ENCODE assay signal across 9 cellular contexts in the genomic region with DNA sequence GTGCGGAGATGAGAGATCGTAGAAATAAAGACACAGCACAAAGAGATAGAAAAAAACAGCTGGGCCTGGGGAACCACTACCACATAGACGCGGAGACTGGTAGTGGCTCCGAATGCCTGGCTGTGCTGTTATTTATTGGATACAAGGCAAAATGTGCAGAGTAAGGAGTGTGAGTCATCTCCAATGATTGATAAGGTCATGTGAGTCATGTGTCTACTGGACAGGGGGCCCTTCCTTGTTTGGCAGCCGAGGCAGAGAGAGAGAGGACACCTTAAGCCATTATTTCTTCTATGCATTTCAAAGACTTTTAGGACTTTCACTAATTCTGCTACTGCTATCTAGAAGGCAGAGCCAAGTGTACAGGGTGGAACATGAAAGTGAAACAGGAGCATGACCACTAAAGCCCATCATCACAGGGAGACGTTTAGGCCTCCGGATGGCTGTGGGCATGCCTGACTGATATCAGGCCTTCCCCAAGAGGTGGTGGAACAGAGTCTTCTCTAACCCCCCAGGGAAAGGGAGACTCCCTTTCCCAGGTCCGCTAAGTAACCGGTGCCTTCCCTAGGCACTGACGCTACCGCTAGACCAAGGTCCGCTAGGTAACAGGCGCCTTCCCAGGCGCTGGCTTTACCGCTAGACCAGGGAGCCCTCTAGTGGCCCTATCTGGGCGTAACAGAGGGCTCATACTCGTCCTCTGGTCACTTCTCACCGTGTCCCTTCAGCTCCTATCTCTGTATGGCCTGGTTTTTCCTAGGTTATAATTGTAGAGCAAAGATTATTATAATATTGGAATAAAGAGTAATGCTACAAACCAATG.
DNase-seq lines count a peak whose midpoint lies in the region; ATAC-seq, FAIRE-seq and TF ChIP-seq lines count a peak whose summit lies in the region.
"Had no signal": no experiment of that assay in that cellular context is flagged by ENCODE, and none has a peak within 500 bp of the region (broad histone marks: within the 10 kb centered on the region; RNA-seq: fewer than 3 reads in every experiment).

No MANE protein-coding gene starts in this region.

- H4K20me1 ChIP-seq in BLaER1 treated with 17β-estradiol and CSF1 and Interleukin-3, amounts not matched to agents 10 nM and 100 nM: no peaks in the 10 kb centered on the region
- no peaks in the 10 kb centered on the region for H4K20me1 ChIP-seq in SK-N-SH (ENCODE audit: insufficient read depth)

- no peaks in the 10 kb centered on the region for H3K27me3 ChIP-seq in BLaER1 treated with 17β-estradiol and CSF1 and Interleukin-3, amounts not matched to agents 10 nM and 100 nM
- no peaks in the 10 kb centered on the region for H3K27me3 ChIP-seq in SK-N-SH (ENCODE audit: insufficient read depth)

- no peak overlapping the region for H2AFZ ChIP-seq in SK-N-SH (ENCODE audit: low read depth)

- peak; percentile 48 for FAIRE-seq in H54 (lab: Jason Lieb, UNC)

- peak; percentile 75 for TF ChIP-seq RAD21 in SK-N-SH (IDR thresholded peaks at IDR 0.05; ENCODE audit: low read length)

- H3F3A ChIP-seq in SK-N-SH (replicated peaks; ENCODE audit: insufficient read depth): no peaks in the 10 kb centered on the region

- TF ChIP-seq CTCF in SK-N-SH (IDR thresholded peaks at IDR 0.05): peak; percentile 74

- peak overlapping the region; percentile 40 to 68 (median 54) for H3K4me3 ChIP-seq in BLaER1 treated with 17β-estradiol and CSF1 and Interleukin-3, amounts not matched to agents 10 nM and 100 nM
- peak overlapping the region; percentile 23 to 29; a peak in 1 of 4 replicates for H3K4me3 ChIP-seq in SK-N-SH (ENCODE audit: low read depth in 2 of 2, low read length in 1 of 2)

- ATAC-seq in HG03521 (IDR thresholded peaks at IDR 0.05; ENCODE audit: unreplicated experiment) (no peak), HG03469 (IDR thresholded peaks at IDR 0.05; ENCODE audit: unreplicated experiment) (no peak)

- TF ChIP-seq POLR2A in H54 (IDR thresholded peaks at IDR 0.05; ENCODE audit: low read depth, low read length): no peak

- POLR2A ChIA-PET in SK-N-SH (lab: Yijun Ruan, JAX): no interaction called here

- peak overlapping the region in 5 of 11 experiments; percentile 31 to 57 (median 53); a peak in 4 of 22 replicates for H3K27ac ChIP-seq in BLaER1 treated with 17β-estradiol and CSF1 and Interleukin-3, amounts not matched to agents 10 nM and 100 nM
- no peak overlapping the region for H3K27ac ChIP-seq in SK-N-SH (ENCODE audit: low read depth in 2 of 2, low read length in 1 of 2)

- DNase-seq in H54 (ENCODE audit: insufficient read length, low spot score): no peak
- peak; percentile 7 for DNase-seq in SK-N-SH
- peak; percentile 17 for DNase-seq in iPS-NIHi11 (ENCODE audit: low spot score)
- no peak for DNase-seq in 8988T
- no peak for DNase-seq in DMS79 (lab: John Stamatoyannopoulos, UW)
- DNase-seq: amygdala had no signal

- H3K4me1 ChIP-seq in BLaER1 treated with 17β-estradiol and CSF1 and Interleukin-3, amounts not matched to agents 10 nM and 100 nM: 0 out of 20 replicates have a peak, but pooled peaks cover 0 to 5% (median 0%) of the 10 kb centered on the region in 10 experiments
- no peaks in the 10 kb centered on the region for H3K4me1 ChIP-seq in SK-N-SH (ENCODE audit: control insufficient read depth in 1 of 2, insufficient read depth in 2 of 2, low read depth in 1 of 2, low read length in 1 of 2)

- H3K9me3 ChIP-seq in BLaER1 treated with 17β-estradiol and CSF1 and Interleukin-3, amounts not matched to agents 10 nM and 100 nM (replicated peaks in 1 of 11): peaks cover 0 to 45% (median 33%) of the 10 kb centered on the region in 11 experiments; a peak in 20 of 22 replicates
- no peaks in the 10 kb centered on the region for H3K9me3 ChIP-seq in SK-N-SH

- H3K4me2 ChIP-seq in BLaER1 treated with 17β-estradiol and CSF1 and Interleukin-3, amounts not matched to agents 10 nM and 100 nM: peak overlapping the region; percentile 12 to 58 (median 31); a peak in 17 of 22 replicates
- H3K4me2 ChIP-seq in SK-N-SH: peak overlapping the region; percentile 30; the same call in 1 of the 2 replicates

- H3K9ac ChIP-seq in BLaER1 treated with 17β-estradiol and CSF1 and Interleukin-3, amounts not matched to agents 10 nM and 100 nM: peak overlapping the region; percentile 32 to 71 (median 52); a peak in 14 of 22 replicates
- no peak overlapping the region for H3K9ac ChIP-seq in SK-N-SH

- no peaks in the 10 kb centered on the region for H3K79me2 ChIP-seq in SK-N-SH (ENCODE audit: insufficient read depth)

- TF ChIP-seq EP300 in SK-N-SH (IDR thresholded peaks at IDR 0.05; ENCODE audit: borderline replicate concordance in 1 of 2, low read depth in 1 of 2, low read length in 1 of 2): no peak

- no peaks in the 10 kb centered on the region for H3K9me2 ChIP-seq in SK-N-SH

- WGBS in SK-N-SH (ENCODE audit: low lambda C conversion rate): 41% methylated on average over 17 of the region's 19 CpGs

- H3K36me3 ChIP-seq in BLaER1 treated with 17β-estradiol and CSF1 and Interleukin-3, amounts not matched to agents 10 nM and 100 nM: no peaks in the 10 kb centered on the region
- no peaks in the 10 kb centered on the region for H3K36me3 ChIP-seq in SK-N-SH (replicated peaks in 1 of 2; ENCODE audit: control insufficient read depth in 1 of 2, insufficient read depth in 2 of 2, low read length in 1 of 2)

- CTCF ChIA-PET in SK-N-SH (lab: Yijun Ruan, JAX): interaction anchor here (0.6 to 1.2 kb wide), 4 partner anchors 17 to 1418 kb away, joined by 3 to 6 read pairs (median 4); no protein-coding TSS in a partner anchor

TF ChIP-seq in SK-N-SH, 30 proteins besides CTCF, POLR2A, EP300 and RAD21:
- TF ChIP-seq FOXJ3 (CRISPR knock-in tag; IDR thresholded peaks at IDR 0.05) (no peak), JUND (IDR thresholded peaks at IDR 0.05) (no peak), MXI1 (IDR thresholded peaks at IDR 0.05; ENCODE audit: low read depth, low read length) (no peak), SIN3A (IDR thresholded peaks at IDR 0.05; ENCODE audit: borderline replicate concordance, low read depth, low read length) (no peak), SMC3 (IDR thresholded peaks at IDR 0.05; ENCODE audit: low read depth, low read length) (peak; percentile 63)

Comparison
In these comparisons a context has a peak if more than half of its experiments do, and no peak if none do; other contexts are left out.
1. DNase-seq: peak in SK-N-SH (single experiment) and iPS-NIHi11 (single experiment); none in H54 (single experiment), 8988T (single experiment) and DMS79 (single experiment).